ENCODE assay signal across 17 cellular contexts in the genomic region with DNA sequence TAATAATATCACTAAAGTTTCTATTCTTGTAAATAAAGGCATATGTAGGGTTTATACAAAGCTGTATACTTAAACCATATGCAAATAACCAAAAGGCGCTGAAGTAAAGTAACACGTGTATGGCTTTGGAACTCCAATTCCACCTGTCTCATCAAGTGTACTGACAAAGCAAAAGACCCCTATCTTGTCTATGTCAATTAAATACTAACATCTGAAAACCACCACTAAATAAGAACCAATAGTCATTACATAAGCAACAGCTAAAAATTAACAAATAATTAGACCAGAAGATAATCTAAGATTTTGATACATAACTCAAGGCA.
A peak's percentile ranks its signal among the peaks of the same experiment; 100 is the strongest.
DNase-seq lines count a peak whose midpoint lies in the region; ATAC-seq, FAIRE-seq and TF ChIP-seq lines count a peak whose summit lies in the region.
"Had no signal": no experiment of that assay in that cellular context is flagged by ENCODE, and none has a peak within 500 bp of the region (broad histone marks: within the 10 kb centered on the region; RNA-seq: fewer than 3 reads in every experiment).

No MANE protein-coding gene starts in this region.

- H3K36me3 ChIP-seq in Karpas-422 (ENCODE audit: insufficient read depth, low read length): no peaks in the 10 kb centered on the region
- no peaks in the 10 kb centered on the region for H3K36me3 ChIP-seq in K562 (ENCODE audit: control insufficient read depth, insufficient read depth, low read length)
- H3K36me3 ChIP-seq in thyroid gland: peaks cover 0 to 1% of the 10 kb centered on the region in 2 donors
- H3K36me3 ChIP-seq: HAP-1, Peyer's patch, SJCRH30 had no signal

- CTCF ChIA-PET in K562 (lab: Yijun Ruan, JAX; ENCODE audit: low intra/inter-chr PET ratio): interaction anchor here (2.0 kb wide), 1 partner anchor 365 kb away, joined by 13 read pairs; no protein-coding TSS in a partner anchor

- H4K20me1 ChIP-seq in Karpas-422 (ENCODE audit: insufficient read depth, low read depth, low read length) (no peaks in the 10 kb centered on the region), K562 (replicated peaks; ENCODE audit: control insufficient read depth, insufficient read depth, low read length) (peaks cover under 1% of the 10 kb centered on the region; the same call in 1 of the 2 replicates)

- in situ Hi-C loops in K562 (cut with MboI): no loop called here

- no peak for ATAC-seq in activated T-cell treated with anti-CD3 and anti-CD28 coated beads, Interleukin-2, amount 50 U/mL, for 72 hours (replicated peaks in 1 of 2)
- ATAC-seq in K562 (no peak), HG03196 (IDR thresholded peaks at IDR 0.05; ENCODE audit: unreplicated experiment) (no peak)

- H3K4me1 Mint-ChIP-seq in activated T-cell treated with anti-CD3 and anti-CD28 coated beads, Interleukin-2, amount 50 U/mL, for 72 hours (ENCODE audit: low read depth): peaks cover 42% of the 10 kb centered on the region

- H3K36me3 Mint-ChIP-seq in activated T-cell treated with anti-CD3 and anti-CD28 coated beads, Interleukin-2, amount 50 U/mL, for 72 hours (ENCODE audit: insufficient read depth in 2 of 2): peaks cover 1 to 4% of the 10 kb centered on the region in 2 donors

- intact Hi-C loops in K562 (cut with micrococcal nuclease): loop anchor here (1.0 to 10.0 kb wide), 4 partner anchors 93 to 483 kb away; no protein-coding TSS in a partner anchor
- intact Hi-C loops in thyroid gland (cut with DNase I): loop anchor here (10.0 kb wide), 1 partner anchor 123 kb away; no protein-coding TSS in a partner anchor

- H3K9me3 ChIP-seq in Karpas-422 (ENCODE audit: low read length) (no peaks in the 10 kb centered on the region), K562 (replicated peaks; ENCODE audit: control insufficient read depth, insufficient read depth, low read depth, low read length) (no peaks in the 10 kb centered on the region), thyroid gland (no peaks in the 10 kb centered on the region)
- H3K9me3 ChIP-seq: HAP-1, Peyer's patch, SJCRH30 had no signal

- H3K4me1 ChIP-seq in Karpas-422 (ENCODE audit: low read length) (peaks cover 78% of the 10 kb centered on the region), K562 (replicated peaks in 1 of 2; ENCODE audit: control insufficient read depth in 2 of 2, insufficient read depth in 2 of 2, low read length in 2 of 2) (peaks cover 0 to 5% of the 10 kb centered on the region in 2 experiments; a peak in 2 of 5 replicates), thyroid gland (peaks cover 21 to 24% of the 10 kb centered on the region in 2 donors)
- H3K4me1 ChIP-seq: HAP-1, SJCRH30 had no signal

- peak overlapping the region; percentile 93 for H3K27ac ChIP-seq in Karpas-422 (ENCODE audit: low read length)
- H3K27ac ChIP-seq in K562 (ENCODE audit: extremely low read depth, low read depth, low read length): no peak overlapping the region
- H3K27ac ChIP-seq in thyroid gland: peak overlapping the region; percentile 65 to 74 (median 67)
- H3K27ac ChIP-seq: 22Rv1, Peyer's patch, SJCRH30 had no signal

- no peak for TF ChIP-seq EP300 in K562 (IDR thresholded peaks at IDR 0.05; ENCODE audit: low read length)

- H3K9ac ChIP-seq in Karpas-422 (ENCODE audit: low read length) (no peak overlapping the region), K562 (ENCODE audit: insufficient read depth in 1 of 2, low read depth in 2 of 2, low read length in 2 of 2) (no peak overlapping the region)

- H3K4me3 ChIP-seq in Karpas-422 (ENCODE audit: low read length): peak overlapping the region; percentile 51; the same call in 1 of the 2 replicates
- H3K4me3 ChIP-seq in K562: no peak overlapping the region
- H3K4me3 ChIP-seq in thyroid gland (replicated peaks in 1 of 3): no peak overlapping the region
- H3K4me3 ChIP-seq: GM23338, HAP-1, Peyer's patch, SJCRH30 had no signal

- no peak for FAIRE-seq in K562 (lab: Jason Lieb, UNC)
- FAIRE-seq: D721Med had no signal

- BruUV-seq in K562 (replicated peaks; lab: Mats Ljungman, UMichigan): no TSS peak

- no peaks in the 10 kb centered on the region for H3K9me2 ChIP-seq in Karpas-422 (replicated peaks; ENCODE audit: insufficient read depth, low read length)

- POLR2A ChIA-PET in K562 (lab: Yijun Ruan, JAX): interaction anchor here (0.9 to 2.1 kb wide), 5 partner anchors 9 to 368 kb away, joined by 3 to 7 read pairs (median 3); no protein-coding TSS in a partner anchor

- H2AFZ ChIP-seq in Karpas-422 (ENCODE audit: low read length) (no peak overlapping the region), K562 (ENCODE audit: low read depth, low read length) (no peak overlapping the region)
- H2AFZ ChIP-seq: GM23338 had no signal

- no peaks in the 10 kb centered on the region for H3K9me3 Mint-ChIP-seq in activated T-cell treated with anti-CD3 and anti-CD28 coated beads, Interleukin-2, amount 50 U/mL, for 72 hours

- H3K79me2 ChIP-seq in Karpas-422 (ENCODE audit: low read length) (peaks cover 97% of the 10 kb centered on the region), K562 (ENCODE audit: control insufficient read depth, insufficient read depth, low read length) (peaks cover 89% of the 10 kb centered on the region)

- no peak for TF ChIP-seq RAD21 in K562 (CRISPR knock-in tag; conservative IDR thresholded peaks at IDR 0.05 in 1 of 2, IDR thresholded peaks at IDR 0.05 in 1 of 2)

- 91% methylated on average over 2 of the region's 2 CpGs for WGBS in K562 (ENCODE audit: insufficient coverage, low coverage, missing lambda C conversion rate)
- WGBS in thyroid gland, 2 donors: 89 to 92% methylated on average over 2 of the region's 2 CpGs

- H3K27ac Mint-ChIP-seq in activated T-cell treated with anti-CD3 and anti-CD28 coated beads, Interleukin-2, amount 50 U/mL, for 72 hours: peak overlapping the region; percentile 40
- H3K27ac Mint-ChIP-seq: GM23338 had no signal

- no peak overlapping the region for H3K4me3 Mint-ChIP-seq in activated T-cell treated with anti-CD3 and anti-CD28 coated beads, Interleukin-2, amount 50 U/mL, for 72 hours
- H3K4me3 Mint-ChIP-seq: CD14-positive monocyte, GM23338 had no signal

- H3K27me3 Mint-ChIP-seq in activated T-cell treated with anti-CD3 and anti-CD28 coated beads, Interleukin-2, amount 50 U/mL, for 72 hours (ENCODE audit: low read depth): no peaks in the 10 kb centered on the region

- peak overlapping the region; percentile 85 for H3K4me2 ChIP-seq in Karpas-422 (ENCODE audit: low read depth, low read length, poor library complexity, severe bottlenecking)
- no peak overlapping the region for H3K4me2 ChIP-seq in K562 (ENCODE audit: insufficient read depth, low read length)
- H3K4me2 ChIP-seq: GM23338 had no signal

- no peak for TF ChIP-seq POLR2A in K562 (conservative IDR thresholded peaks at IDR 0.05)
- no peak for TF ChIP-seq POLR2A in thyroid gland (IDR thresholded peaks at IDR 0.05)

- TF ChIP-seq CTCF in K562 (IDR thresholded peaks at IDR 0.05 in 2 of 3, conservative IDR thresholded peaks at IDR 0.05 in 1 of 3; ENCODE audit: insufficient read depth in 2 of 3, low read depth in 1 of 3, low read length in 3 of 3) (no peak), thyroid gland (IDR thresholded peaks at IDR 0.05) (no peak)

- no peaks in the 10 kb centered on the region for H3K9me1 ChIP-seq in K562 (ENCODE audit: control insufficient read depth, insufficient read depth, low read length)

- H3K27me3 ChIP-seq in Karpas-422 (ENCODE audit: low read length) (no peaks in the 10 kb centered on the region), K562 (ENCODE audit: control insufficient read depth in 2 of 2, insufficient read depth in 2 of 2, low read length in 2 of 2) (no peaks in the 10 kb centered on the region), thyroid gland (no peaks in the 10 kb centered on the region)
- H3K27me3 ChIP-seq: Peyer's patch, SJCRH30 had no signal

- no peak for DNase-seq in activated T-cell treated with anti-CD3 and anti-CD28 coated beads, Interleukin-2, amount 50 U/mL, for 72 hours
- DNase-seq in activated T-cell treated with anti-CD3 and anti-CD28 coated beads for 4 hours: no peak
- peak; percentile 53 for DNase-seq in Karpas-422
- no peak for DNase-seq in K562 (ENCODE audit: extremely low read depth in 1 of 4, low spot score in 3 of 4)
- DNase-seq in thyroid gland: no peak
- no peak for DNase-seq in NCI-H1694 treated with DMSO at 0.1 percent for 48 hours (lab: John Stamatoyannopoulos, UW)
- no peak for DNase-seq in C1 segment of cervical spinal cord (lab: John Stamatoyannopoulos, UW)
- DNase-seq: NCI-H1436 treated with DMSO at 0.1 percent for 48 hours, T-helper 1 cell had no signal

TF ChIP-seq in K562, 482 proteins besides CTCF, POLR2A, EP300 and RAD21 (continues in another document):
- no peak for TF ChIP-seq ZNF239 (CRISPR knock-in tag; IDR thresholded peaks at IDR 0.05)
- no peak for TF ChIP-seq RFX1 (IDR thresholded peaks at IDR 0.05)
- no peak for TF ChIP-seq PHF8 (IDR thresholded peaks at IDR 0.05; ENCODE audit: borderline replicate concordance, low read length)
- TF ChIP-seq PHF21A (IDR thresholded peaks at IDR 0.05; ENCODE audit: borderline replicate concordance, low read depth): no peak
- TF ChIP-seq, protein P1, sequence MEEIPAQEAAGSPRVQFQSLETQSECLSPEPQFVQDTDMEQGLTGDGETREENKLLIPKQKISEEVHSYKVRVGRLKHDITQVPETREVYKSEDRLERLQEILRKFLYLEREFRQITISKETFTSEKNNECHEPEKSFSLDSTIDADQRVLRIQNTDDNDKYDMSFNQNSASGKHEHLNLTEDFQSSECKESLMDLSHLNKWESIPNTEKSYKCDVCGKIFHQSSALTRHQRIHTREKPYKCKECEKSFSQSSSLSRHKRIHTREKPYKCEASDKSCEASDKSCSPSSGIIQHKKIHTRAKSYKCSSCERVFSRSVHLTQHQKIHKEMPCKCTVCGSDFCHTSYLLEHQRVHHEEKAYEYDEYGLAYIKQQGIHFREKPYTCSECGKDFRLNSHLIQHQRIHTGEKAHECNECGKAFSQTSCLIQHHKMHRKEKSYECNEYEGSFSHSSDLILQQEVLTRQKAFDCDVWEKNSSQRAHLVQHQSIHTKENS (CRISPR knock-in tag; IDR thresholded peaks at IDR 0.05): no peak
- no peak for TF ChIP-seq ZNF668 (CRISPR knock-in tag; IDR thresholded peaks at IDR 0.05)
- TF ChIP-seq ZNF444 (CRISPR knock-in tag; IDR thresholded peaks at IDR 0.05): no peak
- TF ChIP-seq TEAD1 (CRISPR knock-in tag; IDR thresholded peaks at IDR 0.05): no peak
- no peak for TF ChIP-seq MAFK (IDR thresholded peaks at IDR 0.05; ENCODE audit: low read length)
- TF ChIP-seq CHD2 (IDR thresholded peaks at IDR 0.05; ENCODE audit: low read depth, low read length): no peak
- no peak for TF ChIP-seq NR3C1 (CRISPR knock-in tag; IDR thresholded peaks at IDR 0.05)
- no peak for TF ChIP-seq ZNF146 (CRISPR knock-in tag; IDR thresholded peaks at IDR 0.05; ENCODE audit: unreplicated experiment)
- TF ChIP-seq POLR2H (tag; IDR thresholded peaks at IDR 0.05; ENCODE audit: low read depth): peak; percentile 31; the same call in 1 of the 2 replicates
